In genomic region chr17:57832711-57833596, GRCh38 we compare ENCODE assay signal across 8 cellular contexts. TPM values are rescaled to one million over a fixed set of nuclear protein-coding genes. Genes with fewer than 3 reads are reported as not detected.
A peak's percentile ranks its signal among the peaks of the same experiment; 100 is the strongest.
DNase-seq lines count a peak whose midpoint lies in the region; TF ChIP-seq lines count a peak whose summit lies in the region.

No MANE protein-coding gene starts in this region.

- no peaks in the 10 kb centered on the region for H3K79me2 ChIP-seq in neural progenitor cell (ENCODE audit: low read depth)

- H3K27me3 Mint-ChIP-seq in neural progenitor cell (ENCODE audit: insufficient read depth, low read depth), result no peaks in the 10 kb centered on the region

- H3K36me3 ChIP-seq in ES-I3 (ENCODE audit: insufficient read depth, low read length), result no peaks in the 10 kb centered on the region
- no peaks in the 10 kb centered on the region for H3K36me3 ChIP-seq in neural progenitor cell
- peaks cover 2 to 5% of the 10 kb centered on the region in 2 donors for H3K36me3 ChIP-seq in stomach smooth muscle (ENCODE audit: control insufficient read depth in 2 of 2, insufficient read depth in 2 of 2, low read length in 2 of 2)

- peaks cover 16% of the 10 kb centered on the region for H3K4me1 Mint-ChIP-seq in neural progenitor cell

- H3K4me3 ChIP-seq in neural progenitor cell, result peak overlapping the region; percentile 44
- peak overlapping the region; percentile 66 to 84 for H3K4me3 ChIP-seq in stomach smooth muscle (ENCODE audit: low read length in 2 of 2)

- no peaks in the 10 kb centered on the region for H3K9me3 Mint-ChIP-seq in neural progenitor cell

- H3K27ac Mint-ChIP-seq in neural progenitor cell, result no peak overlapping the region

- no peak overlapping the region for H3K4me3 Mint-ChIP-seq in neural progenitor cell

- H3K9ac ChIP-seq in ES-I3 (ENCODE audit: low read depth, low read length) (peak overlapping the region; percentile 36), neural progenitor cell (no peak overlapping the region), stomach smooth muscle (ENCODE audit: low read length in 2 of 2) (peak overlapping the region; percentile 45 to 85)

- H3K27ac ChIP-seq in neural progenitor cell (no peak overlapping the region), stomach smooth muscle (ENCODE audit: low read length) (peak overlapping the region; percentile 96)

- peak; percentile 99 for TF ChIP-seq CTCF in neural progenitor cell (IDR thresholded peaks at IDR 0.05)

- no peaks in the 10 kb centered on the region for H3K27me3 ChIP-seq in neural progenitor cell
- no peaks in the 10 kb centered on the region for H3K27me3 ChIP-seq in stomach smooth muscle (ENCODE audit: control insufficient read depth in 1 of 2, insufficient read depth in 2 of 2, low read length in 2 of 2)

- H3K9me3 ChIP-seq in ES-I3 (ENCODE audit: control insufficient read depth, insufficient read depth, low read length) (no peaks in the 10 kb centered on the region), neural progenitor cell (ENCODE audit: low read depth) (no peaks in the 10 kb centered on the region), stomach smooth muscle (ENCODE audit: control insufficient read depth in 2 of 2, low read length in 2 of 2) (no peaks in the 10 kb centered on the region)

- peak overlapping the region; percentile 75 for H3K4me2 ChIP-seq in neural progenitor cell

- H3K36me3 Mint-ChIP-seq in neural progenitor cell, result peaks cover 5% of the 10 kb centered on the region

- H3F3A ChIP-seq in neural progenitor cell (ENCODE audit: low read depth), result peaks cover 30% of the 10 kb centered on the region

- DNase-seq in LoVo (ENCODE audit: low spot score) (peak; percentile 42), SHP77 treated with DMSO at 0.1 percent for 48 hours (lab: John Stamatoyannopoulos, UW) (peak; percentile 36), germinal center (ENCODE audit: low spot score) (peak; percentile 51), neural progenitor cell (ENCODE audit: low spot score) (peak; percentile 88), NCI-H187 treated with DMSO at 0.1 percent for 48 hours (lab: John Stamatoyannopoulos, UW) (no peak)
- DNase-seq in activated gamma-delta T cell treated with anti-CD3 and anti-CD28 coated beads, Interleukin-2, amount 50 U/mL, for 16 hours (ENCODE audit: low read depth), result peak; percentile 51

- H4K20me1 ChIP-seq in neural progenitor cell (ENCODE audit: low read depth), result no peaks in the 10 kb centered on the region

- peak overlapping the region; percentile 61 for H2AFZ ChIP-seq in neural progenitor cell (replicated peaks)

- H3K4me1 ChIP-seq in ES-I3 (ENCODE audit: insufficient read depth, low read length), result peaks cover 12% of the 10 kb centered on the region
- H3K4me1 ChIP-seq in neural progenitor cell, result peaks cover 12% of the 10 kb centered on the region
- peaks cover 22% of the 10 kb centered on the region for H3K4me1 ChIP-seq in stomach smooth muscle (ENCODE audit: control insufficient read depth, insufficient read depth, low read length)

RNA-seq across cellular contexts. Expression of gene MRPS23, which starts 16.9 kb away (rescaled TPM):
- 16.4 and 33.3 TPM in 2 replicates for total RNA-seq in neural progenitor cell (ENCODE audit: low replicate concordance)
